ENCODE assay signal across 16 cellular contexts in the genomic region with DNA sequence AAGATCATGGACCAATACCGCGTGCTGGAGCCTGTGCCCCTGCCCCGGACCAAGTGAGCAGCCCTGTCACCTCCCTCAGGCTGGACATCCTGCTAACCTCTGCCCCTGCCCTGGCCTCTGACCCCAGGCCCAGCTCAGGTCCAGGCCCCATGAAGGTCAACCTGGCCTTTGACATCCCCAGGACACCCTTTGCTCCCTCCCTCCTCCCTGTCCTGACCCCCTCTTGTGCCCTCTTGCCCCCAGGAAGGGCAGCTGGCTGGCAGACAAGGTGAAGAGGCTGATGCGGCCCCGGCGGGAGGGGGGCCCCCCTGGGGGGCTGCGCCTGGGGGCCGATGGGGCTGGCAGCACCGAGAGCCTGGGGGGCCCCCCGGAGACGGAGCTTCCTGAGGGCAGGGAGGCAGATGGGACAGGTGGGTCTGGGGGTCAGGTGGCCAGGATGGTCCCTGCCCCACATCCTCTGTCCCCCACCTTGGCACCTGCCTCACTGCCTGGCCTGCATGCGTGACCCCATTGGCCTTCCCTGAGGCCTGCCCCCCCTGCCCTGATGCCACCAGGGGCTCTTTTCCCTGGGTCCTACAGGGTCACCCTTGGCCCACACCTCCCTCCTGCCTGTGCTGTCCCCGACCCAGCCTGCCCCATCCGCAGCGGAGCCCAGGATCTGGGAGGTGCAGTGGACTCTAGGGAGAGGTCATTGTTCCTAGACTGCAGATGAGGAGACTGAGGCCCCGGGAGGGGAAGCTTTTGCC. TPM values are rescaled to one million over a fixed set of nuclear protein-coding genes. Genes with fewer than 3 reads are reported as not detected.
DNase-seq lines count a peak whose midpoint lies in the region; ATAC-seq, FAIRE-seq and TF ChIP-seq lines count a peak whose summit lies in the region.
"Had no signal": no experiment of that assay in that cellular context is flagged by ENCODE, and none has a peak within 500 bp of the region (broad histone marks: within the 10 kb centered on the region; RNA-seq: fewer than 3 reads in every experiment).

No MANE protein-coding gene starts in this region.

- TF ChIP-seq RAD21 in GM12878 (IDR thresholded peaks at IDR 0.05; ENCODE audit: insufficient read depth, low read depth, low read length) (no peak), liver (IDR thresholded peaks at IDR 0.05) (no peak)

- DNase-seq in GM12878 (ENCODE audit: low read depth, low spot score) (no peak), GM10248 (ENCODE audit: extremely low spot score) (no peak)
- no peak for DNase-seq in stimulated activated CD8-positive, alpha-beta memory T cell treated with anti-CD3 and anti-CD28 coated beads, Interleukin-4, amount 100 ng/mL, for 48 hours
- DNase-seq: CD8-positive, alpha-beta memory T cell; EL; HCEC 1CT; KBM-7; NCI-H1694; NCI-H2081 treated with DMSO at 0.1 percent for 48 hours; NCI-H82; PC-9 had no signal

- SMC1A ChIA-PET in GM12878 (lab: Charles Lee; ENCODE audit: uncharacterized antibody, unreplicated experiment): interaction anchor here (0.9 to 2.2 kb wide), 6 partner anchors 11 to 85 kb away, joined by 3 to 37 read pairs (median 7); a partner anchor contains a TSS

- in situ Hi-C loops in GM12878 (cut with MboI): no loop called here

- H3K4me3 ChIP-seq in BLaER1: no peak overlapping the region
- H3K4me3 ChIP-seq in HEK293 (ENCODE audit: low read depth, low read length): no peak overlapping the region
- H3K4me3 ChIP-seq in GM12878: no peak overlapping the region
- H3K4me3 ChIP-seq in liver (ENCODE audit: low read depth in 1 of 3, low read length in 3 of 3): no peak overlapping the region
- H3K4me3 ChIP-seq: PC-9 had no signal

- H3K27ac ChIP-seq in BLaER1 (0 out of 2 replicates have a peak overlapping the region, but pooled peaks have one; percentile 41), HEK293 (ENCODE audit: extremely low read depth, low read depth, low read length) (no peak overlapping the region), GM12878 (ENCODE audit: control insufficient read depth, insufficient read depth) (no peak overlapping the region), liver (ENCODE audit: low read depth in 1 of 2, low read length in 2 of 2) (no peak overlapping the region)
- H3K27ac ChIP-seq: PC-9 had no signal

- RAD21 ChIA-PET in GM12878 (lab: Charles Lee; ENCODE audit: unreplicated experiment): interaction anchor here (0.5 to 9.7 kb wide), 6 partner anchors 13 to 1359 kb away, joined by 3 to 176 read pairs (median 21); a partner anchor contains a TSS

- H3K27me3 ChIP-seq in BLaER1: no peaks in the 10 kb centered on the region
- no peaks in the 10 kb centered on the region for H3K27me3 ChIP-seq in GM12878 (replicated peaks in 1 of 2; ENCODE audit: control insufficient read depth in 2 of 2, insufficient read depth in 2 of 2, low read length in 1 of 2)
- H3K27me3 ChIP-seq in liver (ENCODE audit: control insufficient read depth in 4 of 4, insufficient read depth in 4 of 4, low read length in 3 of 4): no peaks in the 10 kb centered on the region

- peaks cover 99% of the 10 kb centered on the region for H3K4me1 ChIP-seq in BLaER1
- no peaks in the 10 kb centered on the region; the same call in 1 of the 2 replicates for H3K4me1 ChIP-seq in HEK293 (ENCODE audit: control insufficient read depth, insufficient read depth, low read length)
- peaks cover 7% of the 10 kb centered on the region; the same call in 1 of the 2 replicates for H3K4me1 ChIP-seq in GM12878 (ENCODE audit: control insufficient read depth, insufficient read depth, low read length)
- peaks cover 4 to 26% (median 18%) of the 10 kb centered on the region in 4 donors for H3K4me1 ChIP-seq in liver (ENCODE audit: control insufficient read depth in 4 of 4, insufficient read depth in 4 of 4, low read length in 3 of 4)

- TF ChIP-seq EP300 in GM12878 (IDR thresholded peaks at IDR 0.05; ENCODE audit: borderline replicate concordance in 1 of 2, control insufficient read depth in 1 of 2, low read depth in 2 of 2, low read length in 2 of 2): no peak

- intact Hi-C loops in GM12878 (cut with micrococcal nuclease; ENCODE audit: unreplicated experiment): no loop called here

- peak; percentile 43; the same call in 1 of the 2 replicates for TF ChIP-seq POLR2A in GM12878 (IDR thresholded peaks at IDR 0.05; ENCODE audit: low read depth, low read length)

- POLR2A ChIA-PET in HEK293 (lab: Yijun Ruan, JAX) (interaction anchor here (1.3 to 3.7 kb wide), 3 partner anchors 37 to 168 kb away, joined by 4 to 34 read pairs (median 4); a partner anchor contains a TSS), GM12878 (lab: Charles Lee) (interaction anchor here (1.2 to 2.6 kb wide), 6 partner anchors 9 to 49 kb away, joined by 3 to 23 read pairs (median 6); a partner anchor contains a TSS), GM10248 (lab: Yijun Ruan, JAX) (interaction anchor here (1.5 to 1.7 kb wide), 2 partner anchors 11 to 41 kb away, joined by 5 to 8 read pairs; no protein-coding TSS in a partner anchor)

- H3K79me2 ChIP-seq in GM12878 (ENCODE audit: control insufficient read depth, insufficient read depth, low read length): no peaks in the 10 kb centered on the region; the same call in 1 of the 2 replicates

- H3K9ac ChIP-seq in BLaER1: no peak overlapping the region
- H3K9ac ChIP-seq in GM12878 (ENCODE audit: control insufficient read depth, insufficient read depth, low read length): no peak overlapping the region
- no peak overlapping the region for H3K9ac ChIP-seq in liver (ENCODE audit: low read depth in 1 of 2, low read length in 2 of 2)

- ATAC-seq in GM12878: no peak
- no peak for ATAC-seq in HG02970 (IDR thresholded peaks at IDR 0.05; ENCODE audit: low FRiP score, unreplicated experiment)

- no TSS peak for BruUV-seq in GM12878 (replicated peaks; lab: Mats Ljungman, UMichigan)

- 85% methylated on average over 11 of the region's 16 CpGs for WGBS in GM12878 (ENCODE audit: insufficient coverage, insufficient replicate concordance, low lambda C conversion rate, missing lambda C conversion rate)
- 62% methylated on average over 16 of the region's 16 CpGs for WGBS in liver

- no peak for FAIRE-seq in GM12878 (lab: Jason Lieb, UNC)
- FAIRE-seq: GM12892 had no signal

- CTCF ChIA-PET in HEK293 (lab: Yijun Ruan, JAX): interaction anchor here (0.6 to 7.8 kb wide), 19 partner anchors 10 to 803 kb away, joined by 3 to 86 read pairs (median 6); a partner anchor contains a TSS
- CTCF ChIA-PET in GM12878 (lab: Yijun Ruan, JAX): interaction anchor here (0.6 to 7.3 kb wide), 14 partner anchors 11 to 1577 kb away, joined by 3 to 143 read pairs (median 7); a partner anchor contains a TSS
- CTCF ChIA-PET in GM10248 (lab: Yijun Ruan, JAX): interaction anchor here (1.2 to 8.5 kb wide), 10 partner anchors 10 to 170 kb away, joined by 3 to 81 read pairs (median 6); a partner anchor contains a TSS

- no peak overlapping the region for H2AFZ ChIP-seq in GM12878 (ENCODE audit: control insufficient read depth, low read depth, low read length)
- H2AFZ ChIP-seq: PC-9 had no signal

- H3K36me3 ChIP-seq in BLaER1: no peaks in the 10 kb centered on the region
- H3K36me3 ChIP-seq in HEK293 (ENCODE audit: control insufficient read depth in 2 of 2, insufficient read depth in 1 of 2, low read length in 2 of 2): no peaks in the 10 kb centered on the region
- H3K36me3 ChIP-seq in GM12878 (ENCODE audit: control insufficient read depth in 2 of 2, insufficient read depth in 2 of 2, low read length in 1 of 2): peaks cover 0 to 6% of the 10 kb centered on the region in 2 experiments; a peak in 2 of 4 replicates
- H3K36me3 ChIP-seq in liver (ENCODE audit: control insufficient read depth in 4 of 4, insufficient read depth in 3 of 4, low read depth in 1 of 4, low read length in 3 of 4): no peaks in the 10 kb centered on the region

- peak overlapping the region; percentile 98 for H3K4me2 ChIP-seq in BLaER1
- no peak overlapping the region for H3K4me2 ChIP-seq in GM12878 (ENCODE audit: control insufficient read depth, insufficient read depth)

- TF ChIP-seq CTCF in HEK293 (tag by site-specific recombination; IDR thresholded peaks at IDR 0.05) (no peak), GM12878 (IDR thresholded peaks at IDR 0.05 in 2 of 3, conservative IDR thresholded peaks at IDR 0.05 in 1 of 3; ENCODE audit: control insufficient read depth in 2 of 3, extremely low read depth in 1 of 3, insufficient read depth in 1 of 3, low read depth in 3 of 3, low read length in 3 of 3) (no peak), liver (IDR thresholded peaks at IDR 0.05; ENCODE audit: low read depth, low read length, missing input control) (no peak), GM10248 (IDR thresholded peaks at IDR 0.05; ENCODE audit: control extremely low read depth, extremely low read depth, low read depth, missing control alignments) (no peak)

- H4K20me1 ChIP-seq in BLaER1 (peaks cover 22% of the 10 kb centered on the region; the same call in 1 of the 2 replicates), GM12878 (ENCODE audit: control insufficient read depth, insufficient read depth) (no peaks in the 10 kb centered on the region)

- no peaks in the 10 kb centered on the region for H3K9me3 ChIP-seq in BLaER1
- H3K9me3 ChIP-seq in HEK293 (ENCODE audit: control insufficient read depth, insufficient read depth, low read depth, low read length): no peaks in the 10 kb centered on the region
- no peaks in the 10 kb centered on the region for H3K9me3 ChIP-seq in GM12878 (replicated peaks; ENCODE audit: control insufficient read depth, insufficient read depth, low read length)
- H3K9me3 ChIP-seq in liver (ENCODE audit: control insufficient read depth in 4 of 4, low read length in 3 of 4): no peaks in the 10 kb centered on the region

RNA-seq across cellular contexts. Expression of a gene that starts 5.0 kb away (rescaled TPM):
- 35.4 and 44.3 TPM in 2 replicates for total RNA-seq in GM12878 (2013; cell fraction: nucleolus; rRNA removed)
- total RNA-seq in GM12878 (2014; rRNA removed) (25.3 and 27.4 TPM in 2 replicates), GM12878 (2014; rRNA removed; fragmentation: Illumina TruSeq; extraction: Trizol) (11.1 and 11.3 TPM in 2 replicates), GM12878 (2021) (25.7 and 32.6 TPM in 2 replicates), liver (10 to 100 TPM; 10.8 to 13.5 TPM)
- polyA plus RNA-seq in GM12878 (2011; ENCODE audit: low read depth): 9.7 TPM
- polyA plus RNA-seq in GM12878 (2011; rRNA removed) (10.1 and 20.4 TPM in 2 replicates), GM12878 (2014; fragmentation: Illumina TruSeq; extraction: Trizol) (3.4 and 7.4 TPM in 2 replicates), GM12878 (2014; fragmentation: Nextera tagmentation; extraction: Ambion mirVana) (under 1 TPM; 0.34 to 0.73 TPM), GM12878 (2014; rRNA removed) (24.5 and 27.2 TPM in 2 replicates), GM12878 (2016; fragmentation: Nextera tagmentation; extraction: Ambion mirVana) (10 to 100 TPM; 10.4 to 11.3 TPM), liver (1 to 10 TPM; 2.0 to 9.1 TPM)
- 25.4 and 38.2 TPM in 2 replicates for polyA plus RNA-seq in GM12878 (2011; cell fraction: cytosol; rRNA removed)
- 58.5 and 77.3 TPM in 2 replicates for polyA plus RNA-seq in GM12878 (2011; cell fraction: nucleus; rRNA removed)
- 11.2 and 13.9 TPM in 2 replicates for polyA plus RNA-seq in GM12878 (2012)
- polyA minus RNA-seq in GM12878 (2011; rRNA and poly(A)+ RNA removed): 20.4 and 40.7 TPM in 2 replicates
- 20.2 and 21.6 TPM in 2 replicates for polyA minus RNA-seq in GM12878 (2011; cell fraction: cytosol; rRNA and poly(A)+ RNA removed)
- polyA minus RNA-seq in GM12878 (2011; cell fraction: nucleus; rRNA and poly(A)+ RNA removed): 22.6 and 37.3 TPM in 2 replicates

RNA-seq across cellular contexts. Expression of a gene that starts 13.9 kb away (rescaled TPM):
- total RNA-seq in GM12878 (2013; cell fraction: nucleolus; rRNA removed): 51.8 and 63.6 TPM in 2 replicates
- total RNA-seq in GM12878 (2014; rRNA removed) (38.7 and 41.6 TPM in 2 replicates), GM12878 (2014; rRNA removed; fragmentation: Illumina TruSeq; extraction: Trizol) (18.9 and 21.8 TPM in 2 replicates), GM12878 (2021) (55.5 and 66.0 TPM in 2 replicates), liver (1 to 10 TPM; 4.4 to 4.9 TPM)
- polyA plus RNA-seq in GM12878 (2011; ENCODE audit: low read depth): 32.3 TPM
- polyA plus RNA-seq in GM12878 (2011; rRNA removed) (8.7 and 18.2 TPM in 2 replicates), GM12878 (2014; fragmentation: Illumina TruSeq; extraction: Trizol) (5.0 and 13.8 TPM in 2 replicates), GM12878 (2014; fragmentation: Nextera tagmentation; extraction: Ambion mirVana) (1 to 10 TPM in 1 of 2 experiments, under 1 TPM in 1; 0.24 to 2.8 TPM), GM12878 (2014; rRNA removed) (55.2 and 66.0 TPM in 2 replicates), GM12878 (2016; fragmentation: Nextera tagmentation; extraction: Ambion mirVana) (10 to 100 TPM; 13.6 to 20.2 TPM), liver (1 to 10 TPM; 3.5 to 3.6 TPM)
- 19.2 and 34.6 TPM in 2 replicates for polyA plus RNA-seq in GM12878 (2011; cell fraction: cytosol; rRNA removed)
- polyA plus RNA-seq in GM12878 (2011; cell fraction: nucleus; rRNA removed): 125 and 191 TPM in 2 replicates
- polyA plus RNA-seq in GM12878 (2012): 63.0 and 81.8 TPM in 2 replicates
- polyA minus RNA-seq in GM12878 (2011; rRNA and poly(A)+ RNA removed): 3.9 and 13.7 TPM in 2 replicates
- polyA minus RNA-seq in GM12878 (2011; cell fraction: cytosol; rRNA and poly(A)+ RNA removed): 16.8 and 19.4 TPM in 2 replicates
- 10.4 and 19.1 TPM in 2 replicates for polyA minus RNA-seq in GM12878 (2011; cell fraction: nucleus; rRNA and poly(A)+ RNA removed)

RNA-seq across cellular contexts. Expression of a gene that starts 36.0 kb away (rescaled TPM):
- total RNA-seq in GM12878 (2013; cell fraction: nucleolus; rRNA removed): 10.4 and 10.9 TPM in 2 replicates
- total RNA-seq in GM12878 (2014; rRNA removed) (238 and 248 TPM in 2 replicates), GM12878 (2014; rRNA removed; fragmentation: Illumina TruSeq; extraction: Trizol) (198 and 206 TPM in 2 replicates), GM12878 (2021) (202 and 214 TPM in 2 replicates), liver (10 to 100 TPM; 66.8 to 93.4 TPM)
- 146 TPM for polyA plus RNA-seq in GM12878 (2011; ENCODE audit: low read depth)
- polyA plus RNA-seq in GM12878 (2011; rRNA removed) (265 and 406 TPM in 2 replicates), GM12878 (2014; fragmentation: Illumina TruSeq; extraction: Trizol) (110 and 241 TPM in 2 replicates), GM12878 (2014; fragmentation: Nextera tagmentation; extraction: Ambion mirVana) (100 to 1,000 TPM in 1 of 2 experiments, 10 to 100 TPM in 1; 95.7 to 203 TPM), GM12878 (2014; rRNA removed) (341 and 351 TPM in 2 replicates), GM12878 (2016; fragmentation: Nextera tagmentation; extraction: Ambion mirVana) (100 to 1,000 TPM; 324 to 357 TPM), liver (100 to 1,000 TPM; 176 to 201 TPM)
- 562 and 645 TPM in 2 replicates for polyA plus RNA-seq in GM12878 (2011; cell fraction: cytosol; rRNA removed)
- 193 and 238 TPM in 2 replicates for polyA plus RNA-seq in GM12878 (2011; cell fraction: nucleus; rRNA removed)
- polyA plus RNA-seq in GM12878 (2012): 242 and 335 TPM in 2 replicates
- 97.0 and 167 TPM in 2 replicates for polyA minus RNA-seq in GM12878 (2011; rRNA and poly(A)+ RNA removed)
- polyA minus RNA-seq in GM12878 (2011; cell fraction: cytosol; rRNA and poly(A)+ RNA removed): 55.5 and 58.4 TPM in 2 replicates
- polyA minus RNA-seq in GM12878 (2011; cell fraction: nucleus; rRNA and poly(A)+ RNA removed): 13.3 and 26.9 TPM in 2 replicates

RNA-seq across cellular contexts. Expression of a gene that starts 36.6 kb away (rescaled TPM):
- total RNA-seq in GM12878 (2013; cell fraction: nucleolus; rRNA removed): 21.2 and 22.0 TPM in 2 replicates
- total RNA-seq in GM12878 (2014; rRNA removed) (252 and 288 TPM in 2 replicates), GM12878 (2014; rRNA removed; fragmentation: Illumina TruSeq; extraction: Trizol) (212 and 217 TPM in 2 replicates), GM12878 (2021) (210 and 220 TPM in 2 replicates), liver (100 to 1,000 TPM in 1 of 2 donors, 10 to 100 TPM in 1; 52.5 to 137 TPM)
- polyA plus RNA-seq in GM12878 (2011; ENCODE audit: low read depth): 376 TPM
- polyA plus RNA-seq in GM12878 (2011; rRNA removed) (300 and 394 TPM in 2 replicates), GM12878 (2014; fragmentation: Illumina TruSeq; extraction: Trizol) (96.2 and 220 TPM in 2 replicates), GM12878 (2014; fragmentation: Nextera tagmentation; extraction: Ambion mirVana) (100 to 1,000 TPM; 322 to 331 TPM), GM12878 (2014; rRNA removed) (294 and 320 TPM in 2 replicates), GM12878 (2016; fragmentation: Nextera tagmentation; extraction: Ambion mirVana) (100 to 1,000 TPM; 411 to 455 TPM), liver (100 to 1,000 TPM; 130 to 132 TPM)
- 444 and 476 TPM in 2 replicates for polyA plus RNA-seq in GM12878 (2011; cell fraction: cytosol; rRNA removed)
- polyA plus RNA-seq in GM12878 (2011; cell fraction: nucleus; rRNA removed): 172 and 214 TPM in 2 replicates
- 296 and 388 TPM in 2 replicates for polyA plus RNA-seq in GM12878 (2012)
- polyA minus RNA-seq in GM12878 (2011; rRNA and poly(A)+ RNA removed): 54.2 and 99.4 TPM in 2 replicates
- 89.2 and 95.6 TPM in 2 replicates for polyA minus RNA-seq in GM12878 (2011; cell fraction: cytosol; rRNA and poly(A)+ RNA removed)
- 32.3 and 46.0 TPM in 2 replicates for polyA minus RNA-seq in GM12878 (2011; cell fraction: nucleus; rRNA and poly(A)+ RNA removed)

RNA-seq across cellular contexts. Expression of a gene that starts 48.6 kb away (rescaled TPM):
- total RNA-seq in GM12878 (2013; cell fraction: nucleolus; rRNA removed): 18.8 and 21.2 TPM in 2 replicates
- 34.9 and 40.7 TPM in 2 replicates for total RNA-seq in GM12878 (2014; rRNA removed)
- 12.3 and 12.7 TPM in 2 replicates for total RNA-seq in GM12878 (2014; rRNA removed; fragmentation: Illumina TruSeq; extraction: Trizol)
- total RNA-seq in GM12878 (2021): 41.7 and 48.9 TPM in 2 replicates
- 3.8 TPM for polyA plus RNA-seq in GM12878 (2011; ENCODE audit: low read depth)
- 6.4 and 10.9 TPM in 2 replicates for polyA plus RNA-seq in GM12878 (2011; rRNA removed)
- polyA plus RNA-seq in GM12878 (2011; cell fraction: cytosol; rRNA removed): 16.8 and 24.8 TPM in 2 replicates
- polyA plus RNA-seq in GM12878 (2011; cell fraction: nucleus; rRNA removed): 24.4 and 36.6 TPM in 2 replicates
- polyA plus RNA-seq in GM12878 (2012): 10.7 and 14.9 TPM in 2 replicates
- 1.5 and 7.0 TPM in 2 replicates for polyA plus RNA-seq in GM12878 (2014; fragmentation: Illumina TruSeq; extraction: Trizol)
- under 1 TPM; 0.32 to 0.55 TPM for polyA plus RNA-seq in GM12878 (2014; fragmentation: Nextera tagmentation; extraction: Ambion mirVana)
- 32.7 and 45.0 TPM in 2 replicates for polyA plus RNA-seq in GM12878 (2014; rRNA removed)
- 10 to 100 TPM; 12.4 to 23.3 TPM for polyA plus RNA-seq in GM12878 (2016; fragmentation: Nextera tagmentation; extraction: Ambion mirVana)
- polyA minus RNA-seq in GM12878 (2011; rRNA and poly(A)+ RNA removed): 7.6 and 17.4 TPM in 2 replicates
- 8.6 and 10.6 TPM in 2 replicates for polyA minus RNA-seq in GM12878 (2011; cell fraction: cytosol; rRNA and poly(A)+ RNA removed)
- polyA minus RNA-seq in GM12878 (2011; cell fraction: nucleus; rRNA and poly(A)+ RNA removed): 7.3 and 17.8 TPM in 2 replicates
- 10 to 100 TPM; 19.8 to 64.8 TPM for total RNA-seq in liver
- 10 to 100 TPM; 13.9 to 55.3 TPM for polyA plus RNA-seq in liver
